8 cellular contexts compared by ENCODE assay signal in the genomic region with DNA sequence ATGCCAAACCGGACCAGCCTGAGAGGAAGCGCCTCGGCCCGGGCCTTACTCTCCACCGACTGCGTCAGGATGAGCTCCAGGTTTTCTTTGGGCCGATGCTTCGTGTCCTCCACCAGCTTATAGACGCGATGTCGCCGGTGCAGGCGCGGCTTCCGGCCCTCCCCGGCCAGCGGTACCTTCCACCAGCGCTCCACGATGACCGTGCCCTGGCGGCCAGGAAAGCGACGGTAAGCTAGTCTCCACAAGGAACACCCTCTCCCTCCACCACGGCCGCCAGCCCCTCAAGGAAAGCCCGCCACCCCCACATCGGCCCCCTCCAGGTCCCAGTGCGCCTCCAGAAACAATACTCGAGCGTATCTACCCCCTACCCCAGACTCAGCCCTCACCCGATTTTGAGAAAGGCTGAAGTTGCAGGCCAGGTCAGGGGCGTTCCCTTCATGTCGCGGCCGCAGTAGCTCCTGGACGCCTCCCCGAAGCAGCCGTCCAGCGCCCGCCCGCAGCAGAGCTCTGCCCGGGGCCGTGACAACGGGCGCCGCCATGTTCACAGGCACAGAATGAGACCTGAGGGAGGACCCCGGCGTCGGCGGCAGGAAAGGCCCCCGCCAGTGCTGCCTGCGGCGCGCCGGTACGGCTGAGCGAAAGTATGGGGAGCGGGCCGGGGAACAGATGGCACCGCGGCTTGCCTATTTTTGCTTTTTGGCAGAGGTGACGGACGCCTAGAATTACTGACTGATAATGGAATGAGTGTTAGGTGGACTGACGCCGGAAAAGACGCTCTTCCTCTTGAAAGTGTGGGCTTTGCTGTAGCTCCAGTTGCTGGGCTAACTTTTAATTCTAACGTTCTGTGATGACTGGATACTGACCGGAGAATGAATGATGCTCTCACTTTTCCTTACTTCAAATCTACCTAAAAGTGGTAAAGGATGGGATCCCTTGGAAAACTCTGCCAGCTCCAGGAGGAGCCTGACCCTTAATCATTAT. TPM values are rescaled to one million over a fixed set of nuclear protein-coding genes. Genes with fewer than 3 reads are reported as not detected.
DNase-seq lines count a peak whose midpoint lies in the region; ATAC-seq, FAIRE-seq and TF ChIP-seq lines count a peak whose summit lies in the region.

A gene (minus strand): TSS at position 556 of the 981 bp plus-strand sequence. CDS start 17 bp downstream, at position 539.

- H3K4me1 ChIP-seq in esophagus muscularis mucosa (peaks cover 9 to 20% (median 15%) of the 10 kb centered on the region in 4 donors), muscle layer of colon (ENCODE audit: insufficient read depth, low read length) (peaks cover 9% of the 10 kb centered on the region)

- TF ChIP-seq POLR2A in esophagus muscularis mucosa (IDR thresholded peaks at IDR 0.05; ENCODE audit: low read depth), result no peak

- H3K9me3 ChIP-seq in esophagus muscularis mucosa (no peaks in the 10 kb centered on the region), muscle layer of colon (ENCODE audit: low read length) (no peaks in the 10 kb centered on the region)

- peak; percentile 93 for DNase-seq in DMS 273 treated with DMSO at 0.1 percent for 48 hours (lab: John Stamatoyannopoulos, UW)
- peak; percentile 84 for DNase-seq in KBM-7
- DNase-seq in RCC 7860 (ENCODE audit: low spot score), result peak; percentile 64
- DNase-seq in activated T-cell treated with anti-CD3 and anti-CD28 coated beads, Interleukin-2, amount 50 U/mL, for 48 hours, result peak; percentile 91 to 92
- peak; percentile 95 for DNase-seq in esophagus muscularis mucosa (ENCODE audit: extremely low spot score)
- DNase-seq in stimulated activated CD8-positive, alpha-beta memory T cell treated with anti-CD3 and anti-CD28 coated beads, Interleukin-7, amount 100 ng/mL, for 1 hour (ENCODE audit: low read depth in 2 of 2), result peak; percentile 57 to 63

- no peak for FAIRE-seq in RCC 7860 (lab: Jason Lieb, UNC)

- H3K36me3 ChIP-seq in esophagus muscularis mucosa (peaks cover 32 to 41% (median 36%) of the 10 kb centered on the region in 4 donors), muscle layer of colon (ENCODE audit: insufficient read depth, low read length) (peaks cover 19% of the 10 kb centered on the region)

- intact Hi-C loops in esophagus muscularis mucosa (cut with DNase I), result loop anchor here (10.0 kb wide), 1 partner anchor 72 kb away; a partner anchor contains a TSS

- peak within 1 kb of the TSS; percentile 85 to 94 (median 90) for H3K27ac ChIP-seq in esophagus muscularis mucosa (replicated peaks in 1 of 4)
- H3K27ac ChIP-seq in muscle layer of colon (ENCODE audit: low read depth, low read length), result peak within 1 kb of the TSS; percentile 73

- H3K4me3 ChIP-seq in esophagus muscularis mucosa, result peak within 1 kb of the TSS; percentile 72 to 95 (median 86)
- peak within 1 kb of the TSS; percentile 35 to 89 for H3K4me3 ChIP-seq in muscle layer of colon (ENCODE audit: low read depth in 1 of 2, low read length in 2 of 2)

- no peak for TF ChIP-seq EP300 in esophagus muscularis mucosa (IDR thresholded peaks at IDR 0.05)

- 0% methylated on average over 11 of the region's 68 CpGs for WGBS in esophagus muscularis mucosa

- peak within 1 kb of the TSS; percentile 89 for H3K9ac ChIP-seq in muscle layer of colon (ENCODE audit: low read length)

- peak; percentile 95 for ATAC-seq in GM21529 (IDR thresholded peaks at IDR 0.05; ENCODE audit: unreplicated experiment)

- in situ Hi-C loops in KBM-7 (cut with MboI; ENCODE audit: low pct_unique_long_range_greater_than_20kb, low sequenced_read_pairs), result no loop called here

- H3K27me3 ChIP-seq in esophagus muscularis mucosa (no peaks in the 10 kb centered on the region), muscle layer of colon (ENCODE audit: control insufficient read depth in 1 of 2, insufficient read depth in 2 of 2, low read length in 2 of 2) (no peaks in the 10 kb centered on the region)

- no peak for TF ChIP-seq CTCF in esophagus muscularis mucosa (IDR thresholded peaks at IDR 0.05)

RNA-seq across cellular contexts. Expression of the gene that starts here (rescaled TPM):
- 10 to 100 TPM; 49.8 to 57.0 (median 56.5) TPM for total RNA-seq in esophagus muscularis mucosa

Comparison
In these comparisons a context has a peak if more than half of its experiments do, and no peak if none do; other contexts are left out.
1. Peak in every context shown above with its lines: DNase-seq, ATAC-seq, H3K4me3 ChIP-seq and H3K27ac ChIP-seq.